ENCODE assay signal across 20 cellular contexts in genomic region chr1:110918016-110918415, GRCh38. TPM values are rescaled to one million over a fixed set of nuclear protein-coding genes. Genes with fewer than 3 reads are reported as not detected.
DNase-seq lines count a peak whose midpoint lies in the region; ATAC-seq, FAIRE-seq and TF ChIP-seq lines count a peak whose summit lies in the region.
"Had no signal": no experiment of that assay in that cellular context is flagged by ENCODE, and none has a peak within 500 bp of the region (broad histone marks: within the 10 kb centered on the region; RNA-seq: fewer than 3 reads in every experiment).

No MANE protein-coding gene starts in this region.

- no peaks in the 10 kb centered on the region for H3K4me1 ChIP-seq in upper lobe of right lung

- H3K27ac Mint-ChIP-seq in type B pancreatic cell, result peak overlapping the region; percentile 45
- H3K27ac Mint-ChIP-seq: CD4-positive, alpha-beta memory T cell; H9 had no signal

- intact Hi-C loops in upper lobe of right lung (cut with DNase I), result no loop called here

- FAIRE-seq in GM19239 (lab: Jason Lieb, UNC), result peak; percentile 39
- FAIRE-seq in RCC 7860 (lab: Jason Lieb, UNC), result peak; percentile 52
- peak; percentile 87 for FAIRE-seq in frontal cortex (lab: Jason Lieb, UNC)
- FAIRE-seq in H54 (lab: Jason Lieb, UNC), result no peak
- FAIRE-seq: GM12891, GM18507, H1 had no signal

- H3K9me3 ChIP-seq in upper lobe of right lung, result no peaks in the 10 kb centered on the region

- peaks cover 6% of the 10 kb centered on the region for H3K9me3 Mint-ChIP-seq in type B pancreatic cell

- H3K27ac ChIP-seq in upper lobe of right lung, result no peak overlapping the region

- no peak for TF ChIP-seq POLR2A in H54 (IDR thresholded peaks at IDR 0.05; ENCODE audit: low read depth, low read length)

- no peaks in the 10 kb centered on the region for H3K4me1 Mint-ChIP-seq in type B pancreatic cell (ENCODE audit: unreplicated experiment)

- no peaks in the 10 kb centered on the region for H3K36me3 Mint-ChIP-seq in type B pancreatic cell

- no peaks in the 10 kb centered on the region for H3K27me3 ChIP-seq in upper lobe of right lung

- peaks cover 3% of the 10 kb centered on the region for H3K27me3 Mint-ChIP-seq in type B pancreatic cell

- no peak for DNase-seq in GM19239 (ENCODE audit: insufficient read length, low spot score)
- no peak for DNase-seq in RCC 7860 (ENCODE audit: low spot score)
- no peak for DNase-seq in frontal cortex (ENCODE audit: low spot score in 2 of 2)
- DNase-seq in type B pancreatic cell (ENCODE audit: extremely low spot score, unreplicated experiment), result no peak
- no peak for DNase-seq in upper lobe of right lung
- no peak for DNase-seq in H54 (ENCODE audit: insufficient read length, low spot score)
- DNase-seq: C1 segment of cervical spinal cord; Calu3; CD4-positive, alpha-beta memory T cell; COR-L47; DMS53; DMS79 treated with DMSO at 0.1 percent for 48 hours; GF-D8; H9 had no signal

- no peak for ATAC-seq in upper lobe of right lung
- ATAC-seq: HCT116 had no signal

- no peaks in the 10 kb centered on the region for H3K36me3 ChIP-seq in upper lobe of right lung

- TF ChIP-seq CTCF in type B pancreatic cell (conservative IDR thresholded peaks at IDR 0.05), result no peak
- TF ChIP-seq CTCF in upper lobe of right lung (IDR thresholded peaks at IDR 0.05), result no peak

- no peak overlapping the region for H3K4me3 ChIP-seq in upper lobe of right lung

- no peak overlapping the region for H3K4me3 Mint-ChIP-seq in type B pancreatic cell
- H3K4me3 Mint-ChIP-seq: CD4-positive, alpha-beta memory T cell; H9 had no signal

RNA-seq across cellular contexts. Expression of gene CD53, which starts 45.1 kb away (rescaled TPM):
- total RNA-seq in frontal cortex (9.8 TPM), type B pancreatic cell (ENCODE audit: low replicate concordance) (not detected in 2 replicates), upper lobe of right lung (171 TPM)
- total RNA-seq: A172, Calu3, G401 had no signal

RNA-seq across cellular contexts. Expression of gene LRIF1, which starts 45.7 kb away (rescaled TPM):
- total RNA-seq in frontal cortex, result 20.8 TPM
- total RNA-seq in type B pancreatic cell (ENCODE audit: low replicate concordance), result 10.1 and 15.7 TPM in 2 replicates
- 7.0 TPM for total RNA-seq in upper lobe of right lung

Comparison
In these comparisons a context has a peak if more than half of its experiments do, and no peak if none do; other contexts are left out.
1. RNA of gene CD53, which starts 45.1 kb away (total RNA-seq): 171 TPM in upper lobe of right lung (single experiment); 9.8 TPM in frontal cortex (single experiment) and not detected in type B pancreatic cell; every median in the first group is over 10 times any median in the second.